In the genomic region with DNA sequence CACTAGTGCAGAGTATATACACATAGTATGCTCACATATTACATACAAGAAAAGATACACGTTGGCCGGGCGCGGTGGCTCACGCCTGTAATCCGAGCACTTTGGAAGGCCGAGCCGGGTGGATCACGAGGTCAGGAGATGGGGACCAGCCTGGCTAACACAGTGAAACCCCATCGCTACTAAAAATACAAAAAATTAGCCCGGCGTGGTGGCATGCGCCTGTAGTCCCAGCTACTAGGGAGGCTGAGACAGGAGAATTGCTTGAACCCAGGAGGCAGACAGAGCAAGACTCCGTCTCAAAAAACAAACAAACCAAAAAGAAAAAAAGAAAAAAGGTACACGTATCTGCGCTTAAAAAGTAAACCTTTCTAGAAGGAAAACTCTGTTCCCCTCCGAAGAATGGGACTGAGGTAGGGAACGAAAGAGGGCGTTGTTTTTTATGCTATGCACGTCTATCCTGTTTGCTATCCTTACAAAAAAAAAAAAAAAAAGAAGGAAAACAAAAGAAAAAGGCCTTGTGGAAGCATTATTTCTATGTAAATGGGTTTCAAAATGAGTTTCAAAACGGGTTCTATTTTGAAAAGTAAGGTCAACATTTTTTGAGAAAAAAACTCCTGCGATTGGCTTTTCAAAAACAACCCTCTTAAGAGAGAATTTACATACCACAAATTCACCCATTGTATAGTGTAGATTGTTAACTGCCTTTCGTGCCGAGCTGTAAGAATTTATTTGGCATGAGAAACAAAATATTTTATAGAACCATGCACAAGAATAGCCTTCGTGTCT, we compare ENCODE assay signal across 8 cellular contexts. TPM values are rescaled to one million over a fixed set of nuclear protein-coding genes. Genes with fewer than 3 reads are reported as not detected.
DNase-seq lines count a peak whose midpoint lies in the region; FAIRE-seq and TF ChIP-seq lines count a peak whose summit lies in the region.

No MANE protein-coding gene starts in this region.

- H3K36me3 ChIP-seq in SJCRH30 = no peaks in the 10 kb centered on the region
- H3K36me3 ChIP-seq in endothelial cell of umbilical vein (ENCODE audit: control insufficient read depth in 2 of 2, extremely low read depth in 1 of 2, insufficient read depth in 2 of 2, low read length in 2 of 2) = no peaks in the 10 kb centered on the region
- H3K36me3 ChIP-seq in neural progenitor cell = no peaks in the 10 kb centered on the region

- intact Hi-C loops in endothelial cell of umbilical vein (cut with micrococcal nuclease) = loop anchor here (1.0 to 5.0 kb wide), 5 partner anchors 61 to 357 kb away; a partner anchor contains a TSS

- TF ChIP-seq CTCF in endothelial cell of umbilical vein (IDR thresholded peaks at IDR 0.05; ENCODE audit: extremely low read depth in 1 of 2, insufficient read depth in 1 of 2, low read depth in 1 of 2, low read length in 2 of 2) = no peak
- TF ChIP-seq CTCF in neural progenitor cell (IDR thresholded peaks at IDR 0.05) = no peak

- H3K27me3 ChIP-seq in SJCRH30 (no peaks in the 10 kb centered on the region), endothelial cell of umbilical vein (ENCODE audit: control insufficient read depth in 2 of 2, insufficient read depth in 2 of 2, low read length in 2 of 2) (no peaks in the 10 kb centered on the region), neural progenitor cell (peaks cover 11% of the 10 kb centered on the region)

- peak overlapping the region; percentile 90 for H3K4me3 Mint-ChIP-seq in neural progenitor cell

- BruUV-seq in endothelial cell of umbilical vein (replicated peaks; lab: Mats Ljungman, UMichigan) = TSS peak; percentile 38

- H2AFZ ChIP-seq in endothelial cell of umbilical vein (ENCODE audit: low read depth, low read length) (peak overlapping the region; percentile 99), neural progenitor cell (replicated peaks) (peak overlapping the region; percentile 99)

- peak overlapping the region; percentile 30 for H3K27ac ChIP-seq in SJCRH30
- H3K27ac ChIP-seq in endothelial cell of umbilical vein (ENCODE audit: insufficient read depth, low read depth, low read length) = peak overlapping the region; percentile 77
- no peak overlapping the region for H3K27ac ChIP-seq in neural progenitor cell

- no peaks in the 10 kb centered on the region for H3K9me3 Mint-ChIP-seq in neural progenitor cell

- H3K9me3 ChIP-seq in SJCRH30 (replicated peaks) (no peaks in the 10 kb centered on the region), endothelial cell of umbilical vein (replicated peaks; ENCODE audit: control insufficient read depth, insufficient read depth, low read length) (no peaks in the 10 kb centered on the region), neural progenitor cell (ENCODE audit: low read depth) (no peaks in the 10 kb centered on the region)

- H3K79me2 ChIP-seq in endothelial cell of umbilical vein (ENCODE audit: control insufficient read depth, insufficient read depth, low read length) = peaks cover 29% of the 10 kb centered on the region
- H3K79me2 ChIP-seq in neural progenitor cell (ENCODE audit: low read depth) = peaks cover 41% of the 10 kb centered on the region

- H4K20me1 ChIP-seq in endothelial cell of umbilical vein (replicated peaks; ENCODE audit: control insufficient read depth, extremely low read depth, insufficient read depth, low read length) = no peaks in the 10 kb centered on the region
- peaks cover under 1% of the 10 kb centered on the region for H4K20me1 ChIP-seq in neural progenitor cell (ENCODE audit: low read depth)

- POLR2A ChIA-PET in endothelial cell of umbilical vein (lab: Charles Lee) = no interaction called here

- peak; percentile 8 for DNase-seq in DMS53 (lab: John Stamatoyannopoulos, UW)
- DNase-seq in DMS53 treated with DMSO at 0.1 percent for 48 hours (lab: John Stamatoyannopoulos, UW; ENCODE audit: unreplicated experiment) = no peak
- no peak for DNase-seq in SJCRH30
- no peak for DNase-seq in endothelial cell of umbilical vein (ENCODE audit: low read depth, low spot score)
- no peak for DNase-seq in neural progenitor cell (ENCODE audit: low spot score)
- no peak for DNase-seq in A172 (ENCODE audit: low spot score)
- DNase-seq in NCI-H510A treated with DMSO at 0.1 percent for 48 hours (lab: John Stamatoyannopoulos, UW) = no peak
- no peak for DNase-seq in epidermal melanocyte (ENCODE audit: insufficient read length, low spot score)

- H3K9ac ChIP-seq in endothelial cell of umbilical vein (replicated peaks; ENCODE audit: extremely low read depth, insufficient read depth, low read length) (peak overlapping the region; percentile 92), neural progenitor cell (no peak overlapping the region)

- peak overlapping the region; percentile 100 for H3K4me2 ChIP-seq in endothelial cell of umbilical vein (ENCODE audit: insufficient read depth, low read length)
- H3K4me2 ChIP-seq in neural progenitor cell = peak overlapping the region; percentile 97

- H3K36me3 Mint-ChIP-seq in neural progenitor cell = peaks cover 2% of the 10 kb centered on the region

- no peak for TF ChIP-seq POLR2A in endothelial cell of umbilical vein (IDR thresholded peaks at IDR 0.05; ENCODE audit: low read depth, low read length)

- peak overlapping the region; percentile 72 for H3K4me3 ChIP-seq in SJCRH30
- H3K4me3 ChIP-seq in endothelial cell of umbilical vein (replicated peaks in 1 of 3; ENCODE audit: insufficient read depth in 1 of 3, low read depth in 1 of 3, low read length in 3 of 3) = peak overlapping the region; percentile 69 to 94 (median 90)
- peak overlapping the region; percentile 90 for H3K4me3 ChIP-seq in neural progenitor cell

- H3K9me1 ChIP-seq in endothelial cell of umbilical vein (replicated peaks; ENCODE audit: control insufficient read depth, extremely low read depth, insufficient read depth, low read length) = no peaks in the 10 kb centered on the region

- H3K4me1 ChIP-seq in SJCRH30 (no peaks in the 10 kb centered on the region), endothelial cell of umbilical vein (ENCODE audit: control insufficient read depth, extremely low read depth, insufficient read depth, low read length) (peaks cover 10% of the 10 kb centered on the region), neural progenitor cell (peaks cover 11% of the 10 kb centered on the region)

- peak; percentile 35 for FAIRE-seq in endothelial cell of umbilical vein (lab: Jason Lieb, UNC)

- peaks cover 27% of the 10 kb centered on the region for H3K4me1 Mint-ChIP-seq in neural progenitor cell

- H3K27ac Mint-ChIP-seq in neural progenitor cell = peak overlapping the region; percentile 66

- no peaks in the 10 kb centered on the region for H3K27me3 Mint-ChIP-seq in neural progenitor cell (ENCODE audit: insufficient read depth, low read depth)

- CTCF ChIA-PET in endothelial cell of umbilical vein (lab: Charles Lee) = interaction anchor here (0.6 to 2.4 kb wide), 8 partner anchors 10 to 1416 kb away, joined by 3 to 12 read pairs (median 6); a partner anchor contains a TSS

- peaks cover 23% of the 10 kb centered on the region for H3F3A ChIP-seq in neural progenitor cell (ENCODE audit: low read depth)

- dilution Hi-C loops in endothelial cell of umbilical vein (cut with MboI; ENCODE audit: extremely low pct_ligation_motif_present, low sequenced_read_pairs) = no loop called here

TF ChIP-seq in endothelial cell of umbilical vein, 7 proteins besides CTCF, POLR2A, EP300 and RAD21:
- TF ChIP-seq FOS (IDR thresholded peaks at IDR 0.05; ENCODE audit: borderline replicate concordance, insufficient read depth, low read length) (no peak), EZH2 (IDR thresholded peaks at IDR 0.05; ENCODE audit: borderline replicate concordance, low read depth, low read length, severe bottlenecking) (no peak), GATA2 (IDR thresholded peaks at IDR 0.05; ENCODE audit: insufficient read depth, insufficient read length, low read depth, low read length) (no peak), POLR2AphosphoS5 (IDR thresholded peaks at IDR 0.05; ENCODE audit: insufficient read depth, low read depth, low read length) (no peak), JUN (IDR thresholded peaks at IDR 0.05; ENCODE audit: borderline replicate concordance, insufficient read depth, insufficient read length, low read depth) (no peak), MYC (IDR thresholded peaks at IDR 0.05; ENCODE audit: low read depth, low read length) (no peak)
- TF ChIP-seq, protein P1, sequence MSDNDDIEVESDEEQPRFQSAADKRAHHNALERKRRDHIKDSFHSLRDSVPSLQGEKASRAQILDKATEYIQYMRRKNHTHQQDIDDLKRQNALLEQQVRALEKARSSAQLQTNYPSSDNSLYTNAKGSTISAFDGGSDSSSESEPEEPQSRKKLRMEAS (IDR thresholded peaks at IDR 0.05; ENCODE audit: insufficient read depth, insufficient read length) = no peak

RNA-seq across cellular contexts. Expression of a gene that starts 1.2 kb away (rescaled TPM):
- total RNA-seq in SJCRH30 (2014; rRNA removed; shearing (Covaris generic)) = 41.0 and 42.2 TPM in 2 replicates
- total RNA-seq in endothelial cell of umbilical vein = 38.1 and 42.3 TPM in 2 replicates
- 19.7 and 20.6 TPM in 2 replicates for polyA plus RNA-seq in endothelial cell of umbilical vein
- 22.7 and 27.1 TPM in 2 replicates for polyA plus RNA-seq in endothelial cell of umbilical vein (2011; cell fraction: cytosol; rRNA removed)
- 17.0 and 21.4 TPM in 2 replicates for polyA plus RNA-seq in endothelial cell of umbilical vein (2011; cell fraction: nucleus; rRNA removed)
- 24.7 and 26.1 TPM in 2 replicates for polyA plus RNA-seq in endothelial cell of umbilical vein (2012)
- 20.0 and 25.1 TPM in 2 replicates for polyA minus RNA-seq in endothelial cell of umbilical vein
- polyA minus RNA-seq in endothelial cell of umbilical vein (2011; cell fraction: cytosol; rRNA and poly(A)+ RNA removed) = 21.2 TPM
- polyA minus RNA-seq in endothelial cell of umbilical vein (2011; cell fraction: nucleus; rRNA and poly(A)+ RNA removed) = 13.6 and 19.5 TPM in 2 replicates
- total RNA-seq in neural progenitor cell (ENCODE audit: low replicate concordance) = 33.9 and 54.8 TPM in 2 replicates
- 41.8 and 47.8 TPM in 2 replicates for total RNA-seq in A172 (2014; rRNA removed; shearing (Covaris generic))

RNA-seq across cellular contexts. Expression of a gene that starts 53.0 kb away (rescaled TPM):
- 23.9 and 27.0 TPM in 2 replicates for total RNA-seq in SJCRH30 (2014; rRNA removed; shearing (Covaris generic))
- total RNA-seq in endothelial cell of umbilical vein (12.1 and 13.2 TPM in 2 replicates), neural progenitor cell (ENCODE audit: low replicate concordance) (17.9 and 19.5 TPM in 2 replicates)
- polyA plus RNA-seq in endothelial cell of umbilical vein = 9.0 and 12.9 TPM in 2 replicates
- 13.3 and 15.1 TPM in 2 replicates for polyA plus RNA-seq in endothelial cell of umbilical vein (2011; cell fraction: cytosol; rRNA removed)
- polyA plus RNA-seq in endothelial cell of umbilical vein (2011; cell fraction: nucleus; rRNA removed) = 12.4 and 16.0 TPM in 2 replicates
- polyA plus RNA-seq in endothelial cell of umbilical vein (2012) = 12.5 and 19.1 TPM in 2 replicates
- 12.8 and 15.1 TPM in 2 replicates for polyA minus RNA-seq in endothelial cell of umbilical vein
- 11.8 TPM for polyA minus RNA-seq in endothelial cell of umbilical vein (2011; cell fraction: cytosol; rRNA and poly(A)+ RNA removed)
- 17.2 and 19.3 TPM in 2 replicates for polyA minus RNA-seq in endothelial cell of umbilical vein (2011; cell fraction: nucleus; rRNA and poly(A)+ RNA removed)
- total RNA-seq in A172 (2014; rRNA removed; shearing (Covaris generic)) = 10.3 and 12.1 TPM in 2 replicates
